9 cellular contexts compared by ENCODE assay signal in the genomic region with DNA sequence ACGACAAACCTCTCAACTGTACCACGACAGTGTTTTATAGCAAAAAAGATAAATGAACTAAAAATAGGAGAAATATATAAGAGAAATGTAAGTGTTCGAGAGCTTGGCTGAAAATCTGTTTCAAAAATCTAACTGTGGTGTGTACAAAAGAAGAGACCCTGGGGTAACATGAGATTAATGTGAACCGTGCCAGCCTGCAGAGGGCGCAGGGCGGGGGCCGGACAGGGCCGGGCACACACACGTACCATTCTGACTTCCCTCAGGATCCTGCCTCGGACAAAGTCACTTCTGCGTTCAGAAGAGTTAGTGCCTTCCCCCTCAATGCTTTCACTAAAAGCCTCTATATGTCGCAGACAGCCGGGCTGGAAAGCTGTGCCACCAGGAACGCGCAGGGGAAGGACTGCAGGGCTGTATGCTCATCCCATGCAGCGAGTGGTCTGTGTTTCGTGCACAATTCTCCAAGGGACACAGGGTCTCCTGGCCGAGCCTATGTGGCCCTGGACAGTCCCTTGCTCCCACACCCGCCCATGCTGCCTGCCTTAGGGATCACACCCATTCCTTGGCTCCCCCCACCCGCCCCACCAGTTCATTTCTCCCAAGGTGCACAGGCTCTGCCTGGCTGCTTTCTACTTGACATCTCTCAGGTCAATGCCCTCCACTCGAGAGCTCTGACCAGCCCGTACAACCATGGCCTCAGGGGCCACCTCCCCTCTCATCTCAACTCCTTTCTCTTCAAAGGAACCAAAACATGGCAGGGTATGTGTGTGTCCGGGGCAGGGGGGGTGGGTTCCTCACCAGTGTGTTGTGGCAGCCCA. TPM values are rescaled to one million over a fixed set of nuclear protein-coding genes. Genes with fewer than 3 reads are reported as not detected.
DNase-seq lines count a peak whose midpoint lies in the region; ATAC-seq and TF ChIP-seq lines count a peak whose summit lies in the region.
"Had no signal": no experiment of that assay in that cellular context is flagged by ENCODE, and none has a peak within 500 bp of the region (broad histone marks: within the 10 kb centered on the region; RNA-seq: fewer than 3 reads in every experiment).

No MANE protein-coding gene starts in this region.

- no peaks in the 10 kb centered on the region for H3K9me3 ChIP-seq in heart right ventricle
- H3K9me3 ChIP-seq in thyroid gland, result no peaks in the 10 kb centered on the region

- DNase-seq in GM13977 (ENCODE audit: low spot score) (no peak), heart right ventricle (peak in 1 of 2 donors; percentile 35), thyroid gland (peak; percentile 69 to 73), retina (no peak)
- no peak for DNase-seq in activated naive CD4-positive, alpha-beta T cell (lab: John Stamatoyannopoulos, UW)
- DNase-seq: hippocampal formation, NCI-H1105 had no signal

- H3K4me3 ChIP-seq in heart right ventricle (no peak overlapping the region), thyroid gland (replicated peaks in 1 of 3) (no peak overlapping the region)

- no peak for TF ChIP-seq POLR2A in thyroid gland (IDR thresholded peaks at IDR 0.05)

- 54 to 75% methylated on average over 23 of the region's 23 CpGs for WGBS in heart right ventricle, 2 donors
- 37 to 43% methylated on average over 16 to 22 of the region's 23 CpGs for WGBS in thyroid gland, 2 donors

- no peaks in the 10 kb centered on the region for H3K27me3 ChIP-seq in heart right ventricle
- H3K27me3 ChIP-seq in thyroid gland, result no peaks in the 10 kb centered on the region

- TF ChIP-seq CTCF in GM13977 (IDR thresholded peaks at IDR 0.05; ENCODE audit: extremely low read depth, insufficient read depth, missing control alignments), result peak; percentile 16
- peak; percentile 67 for TF ChIP-seq CTCF in VCaP (conservative IDR thresholded peaks at IDR 0.05)
- peak in 8 of 9 donors; percentile 16 to 53 (median 38) for TF ChIP-seq CTCF in heart right ventricle (IDR thresholded peaks at IDR 0.05)
- peak in 4 of 6 experiments; percentile 26 to 54 (median 47) for TF ChIP-seq CTCF in thyroid gland (IDR thresholded peaks at IDR 0.05)

- in situ Hi-C loops in GM13977 (cut with MboI; ENCODE audit: low pct_unique_long_range_greater_than_20kb, low sequenced_read_pairs, unreplicated experiment), result no loop called here

- intact Hi-C loops in heart right ventricle (cut with DNase I) (no loop called here), thyroid gland (cut with DNase I) (no loop called here)

- ATAC-seq in heart right ventricle (peak in 6 of 8 donors; percentile 53 to 83 (median 76)), GM18519 (IDR thresholded peaks at IDR 0.05; ENCODE audit: low FRiP score, unreplicated experiment) (no peak)

- H3K36me3 ChIP-seq in heart right ventricle (peaks cover 0 to 46% (median 4%) of the 10 kb centered on the region in 9 donors), thyroid gland (peaks cover 8 to 13% of the 10 kb centered on the region in 2 donors)

- H3K4me1 ChIP-seq in heart right ventricle, result peaks cover 0 to 30% (median 8%) of the 10 kb centered on the region in 9 donors
- peaks cover 17 to 26% of the 10 kb centered on the region in 2 donors for H3K4me1 ChIP-seq in thyroid gland

- H3K27ac ChIP-seq in VCaP (peak overlapping the region; percentile 37; the same call in 1 of the 2 replicates), heart right ventricle (no peak overlapping the region), thyroid gland (peak overlapping the region in 2 of 3 donors; percentile 46 to 62)

RNA-seq across cellular contexts. Expression of a gene that starts 8.5 kb away (rescaled TPM):
- total RNA-seq in heart right ventricle (1 to 10 TPM; 1.5 to 6.4 (median 2.0) TPM), thyroid gland (1 to 10 TPM; 5.8 to 8.1 (median 7.3) TPM)
- polyA plus RNA-seq in heart right ventricle, result 1 to 10 TPM; 2.7 to 3.2 TPM

RNA-seq across cellular contexts. Expression of a gene that starts 26.8 kb away (rescaled TPM):
- total RNA-seq in heart right ventricle (1 to 10 TPM; 1.2 to 3.1 (median 2.4) TPM), thyroid gland (10 to 100 TPM; 16.8 to 31.6 (median 20.9) TPM)
- polyA plus RNA-seq in heart right ventricle, result 1 to 10 TPM; 2.9 to 3.5 TPM

RNA-seq across cellular contexts. Expression of a gene that starts 34.2 kb away (rescaled TPM):
- total RNA-seq in heart right ventricle (10 to 100 TPM in 1 of 10 donors, 1 to 10 TPM in 9; 1.1 to 29.5 (median 2.6) TPM), thyroid gland (10 to 100 TPM in 1 of 4 donors, 1 to 10 TPM in 3; 3.7 to 12.5 (median 6.9) TPM)
- 1 to 10 TPM; 3.5 to 4.0 TPM for polyA plus RNA-seq in heart right ventricle

RNA-seq across cellular contexts. Expression of a gene that starts 52.9 kb away (rescaled TPM):
- 1 to 10 TPM in 2 of 10 donors, under 1 TPM in 8; 0.19 to 4.1 (median 0.82) TPM for total RNA-seq in heart right ventricle
- under 1 TPM; 0.35 to 0.88 TPM for polyA plus RNA-seq in heart right ventricle
- total RNA-seq in thyroid gland, result 1 to 10 TPM; 1.0 to 4.6 (median 2.1) TPM

Comparison
In these comparisons a context has a peak if more than half of its experiments do, and no peak if none do; other contexts are left out.
1. DNase-seq: peak in thyroid gland (2 of 2); none in GM13977 (single experiment), retina (single experiment) and activated naive CD4-positive, alpha-beta T cell (0 of 4).
2. CTCF ChIP-seq: peak in every context shown above with its lines; median percentile 67 in VCaP; 47 in thyroid gland; 38 in heart right ventricle; 16 in GM13977.
3. H3K27ac ChIP-seq: peak in VCaP (single experiment) and thyroid gland (2 of 3); none in heart right ventricle (0 of 10).
4. RNA of a gene that starts 26.8 kb away (total RNA-seq): 16.8 to 31.6 TPM in thyroid gland; 1.2 to 3.1 TPM in heart right ventricle; every median in the first group is over 4 times any median in the second.